20 cellular contexts compared by ENCODE assay signal in the genomic region with DNA sequence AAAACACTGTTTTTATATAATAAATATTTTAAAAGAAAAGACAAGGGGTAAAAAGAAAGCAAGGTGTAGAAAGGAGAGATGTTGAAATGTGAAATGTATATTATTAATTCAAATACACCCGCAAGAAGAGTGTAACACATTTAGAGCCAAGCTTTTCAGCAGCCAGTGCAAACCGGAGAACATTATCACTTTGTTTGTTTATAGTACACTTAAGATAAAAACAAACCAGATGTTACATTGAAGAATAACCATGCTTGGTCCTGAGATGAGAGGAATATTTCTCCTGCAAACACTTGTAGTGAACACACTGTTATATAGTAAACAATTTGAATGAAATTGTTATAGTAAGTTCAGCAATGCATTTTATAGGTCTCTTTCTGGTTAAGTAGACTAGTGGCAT.
"Had no signal": no experiment of that assay in that cellular context is flagged by ENCODE, and none has a peak within 500 bp of the region (broad histone marks: within the 10 kb centered on the region; RNA-seq: fewer than 3 reads in every experiment).

No MANE protein-coding gene starts in this region.

- H3K27me3 ChIP-seq: heart left ventricle, suprapubic skin, upper lobe of left lung had no signal

- H3K36me3 ChIP-seq: heart left ventricle, prostate gland, suprapubic skin, upper lobe of left lung had no signal

- H3K9me3 ChIP-seq: heart left ventricle, prostate gland, suprapubic skin, upper lobe of left lung had no signal

- H3K4me1 ChIP-seq: heart left ventricle, prostate gland, suprapubic skin, upper lobe of left lung had no signal

- DNase-seq: activated B cell treated with CpG ODN at 0.5 μM for 24 hours; activated CD4-positive, alpha-beta T cell treated with anti-CD3 and anti-CD28 coated beads for 48 hours; activated CD8-positive, alpha-beta memory T cell treated with anti-CD3 and anti-CD28 coated beads, Interleukin-2, amount 50 U/mL, for 48 hours; activated gamma-delta T cell; activated T-cell treated with anti-CD3 and anti-CD28 coated beads, Interleukin-2, amount 50 U/mL, for 72 hours; amygdala; central memory CD4-positive, alpha-beta T cell; cortex of kidney; effector CD8-positive, alpha-beta T cell; foreskin melanocyte; heart left ventricle; right cardiac atrium; stimulated activated CD4-positive, alpha-beta T cell treated with anti-CD3 and anti-CD28 coated beads, Interleukin-4, amount 100 ng/mL, for 4 hours; stimulated activated CD8-positive, alpha-beta memory T cell treated with anti-CD3 and anti-CD28 coated beads, Interleukin-4, amount 100 ng/mL, for 48 hours; stimulated activated naive CD8-positive, alpha-beta T cell treated with anti-CD3 and anti-CD28 coated beads, Interleukin-15, Interleukin-2, amounts not matched to agents 100 U/mL and 50 U/mL, for 24 hours; upper lobe of left lung had no signal

- H3K27ac ChIP-seq: heart left ventricle, prostate gland, suprapubic skin, upper lobe of left lung had no signal

- H3K4me3 ChIP-seq: heart left ventricle, prostate gland, smooth muscle cell, suprapubic skin, upper lobe of left lung had no signal

- H3K4me2 ChIP-seq: smooth muscle cell had no signal

- ATAC-seq: activated naive CD4-positive, alpha-beta T cell treated with anti-CD3 and anti-CD28 coated beads, Interleukin-2, amount 50 U/mL, for 72 hours; activated T-cell treated with anti-CD3 and anti-CD28 coated beads, Interleukin-2, amount 50 U/mL, for 72 hours; heart left ventricle; right cardiac atrium; stimulated activated naive CD8-positive, alpha-beta T cell treated with anti-CD3 and anti-CD28 coated beads, Interleukin-15, Interleukin-2, amounts not matched to agents 100 U/mL and 50 U/mL, for 24 hours had no signal
